In the genomic region with DNA sequence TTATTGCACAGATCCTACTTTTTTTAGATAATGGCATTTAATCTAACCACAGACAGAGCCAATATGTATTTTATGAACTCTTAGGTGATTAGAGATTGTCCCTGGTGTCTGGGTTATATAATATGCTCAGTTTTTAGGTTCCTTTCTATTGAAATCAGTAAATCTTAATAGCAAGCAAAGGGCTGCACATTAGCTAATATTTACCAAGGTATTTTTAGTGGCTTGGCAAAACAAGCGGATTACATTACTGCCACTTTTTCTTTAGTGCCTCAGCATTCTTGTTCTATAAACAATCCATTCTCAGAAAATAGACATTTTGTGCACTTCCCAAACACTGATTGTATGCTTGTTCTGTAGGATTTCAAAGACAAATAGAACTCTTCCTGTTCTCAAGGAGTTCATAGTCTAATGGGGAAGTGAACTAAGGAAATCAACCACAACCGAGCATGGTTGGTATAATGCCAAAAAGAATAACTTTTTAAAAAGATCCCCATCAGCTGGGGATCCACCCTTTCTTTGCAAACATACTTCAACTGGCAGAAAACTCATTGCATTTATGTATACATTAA, we compare ENCODE assay signal across 15 cellular contexts. TPM values are rescaled to one million over a fixed set of nuclear protein-coding genes. Genes with fewer than 3 reads are reported as not detected.
"Had no signal": no experiment of that assay in that cellular context is flagged by ENCODE, and none has a peak within 500 bp of the region (broad histone marks: within the 10 kb centered on the region; RNA-seq: fewer than 3 reads in every experiment).

No MANE protein-coding gene starts in this region.

- H3K27me3 ChIP-seq: transverse colon had no signal

- ATAC-seq: activated T-cell treated with anti-CD3 and anti-CD28 coated beads, Interleukin-2, amount 50 U/mL, for 4 hours; lower lobe of right lung had no signal

- H3K27ac ChIP-seq: esophagus muscularis mucosa, lower lobe of right lung, parathyroid adenoma, transverse colon had no signal

- H3K79me2 ChIP-seq: parathyroid adenoma had no signal

- H3K9me3 ChIP-seq: esophagus muscularis mucosa, lower lobe of right lung, transverse colon had no signal

- H3K36me3 ChIP-seq: esophagus muscularis mucosa, lower lobe of right lung, transverse colon had no signal

- H3K4me3 ChIP-seq: esophagus muscularis mucosa, lower lobe of right lung, transverse colon had no signal

- DNase-seq: activated CD4-positive, alpha-beta T cell treated with anti-CD3 and anti-CD28 coated beads, Interleukin-2, amount 50 U/mL, for 48 hours; activated CD4-positive, CD25-positive, alpha-beta regulatory T cell treated with anti-CD3 and anti-CD28 coated beads, Interleukin-2, amount 50 U/mL, for 72 hours; activated gamma-delta T cell treated with Interleukin-2 at 50 U/mL for 16 hours; activated T-cell treated with anti-CD3 and anti-CD28 coated beads, Interleukin-2, amount 50 U/mL, for 4 hours; aorta; glutamatergic neuron; lower lobe of right lung; midbrain; small intestine; stimulated activated naive CD4-positive, alpha-beta T cell; substantia nigra; transverse colon had no signal

- H3K4me1 ChIP-seq: esophagus muscularis mucosa, parathyroid adenoma, transverse colon had no signal

RNA-seq across cellular contexts. Expression of a gene that starts 23.8 kb away (rescaled TPM):
- total RNA-seq: activated T-cell treated with anti-CD3 and anti-CD28 coated beads, Interleukin-2, amount 50 U/mL, for 4 hours; esophagus muscularis mucosa; fibroblast of villous mesenchyme; transverse colon had no signal
- polyA plus RNA-seq: aorta had no signal

RNA-seq across cellular contexts. Expression of a gene that starts 47.9 kb away (rescaled TPM):
- total RNA-seq: activated T-cell treated with anti-CD3 and anti-CD28 coated beads, Interleukin-2, amount 50 U/mL, for 4 hours had no signal
